Comparison of ENCODE assay signal across 24 cellular contexts in the genomic region with DNA sequence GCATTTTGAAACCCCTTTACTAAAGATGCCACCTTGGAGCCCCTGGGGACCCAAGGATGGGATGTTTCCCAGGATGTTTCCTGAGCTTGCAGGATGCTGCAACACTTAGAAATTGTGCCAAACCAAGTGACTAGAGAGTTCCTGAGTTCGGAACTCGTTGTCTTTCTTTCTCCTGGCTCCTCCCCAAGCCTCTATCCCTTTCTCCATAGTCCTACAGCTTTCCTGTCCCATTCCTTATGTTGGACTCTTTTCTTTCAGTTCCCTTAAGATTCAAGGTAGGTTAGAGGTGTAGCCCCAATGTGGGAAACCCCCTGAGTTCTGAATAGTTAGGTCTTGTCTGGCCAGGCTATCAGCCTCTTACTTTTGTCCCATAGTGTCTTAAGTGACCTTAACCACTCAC. TPM values are rescaled to one million over a fixed set of nuclear protein-coding genes. Genes with fewer than 3 reads are reported as not detected.
DNase-seq lines count a peak whose midpoint lies in the region; ATAC-seq, FAIRE-seq and TF ChIP-seq lines count a peak whose summit lies in the region.
"Had no signal": no experiment of that assay in that cellular context is flagged by ENCODE, and none has a peak within 500 bp of the region (broad histone marks: within the 10 kb centered on the region; RNA-seq: fewer than 3 reads in every experiment).

No MANE protein-coding gene starts in this region.

- H3K27me3 Mint-ChIP-seq in brain (peaks cover 21% of the 10 kb centered on the region), nephron (ENCODE audit: low read depth) (peaks cover 67% of the 10 kb centered on the region)
- no peaks in the 10 kb centered on the region for H3K27me3 Mint-ChIP-seq in CD8-positive, alpha-beta T cell (ENCODE audit: low read depth)

- no peak overlapping the region for H3K4me3 ChIP-seq in CD8-positive, alpha-beta T cell (ENCODE audit: low read depth, low read length)
- H3K4me3 ChIP-seq in smooth muscle cell (no peak overlapping the region), pancreas (no peak overlapping the region)
- H3K4me3 ChIP-seq: SJSA1, thoracic aorta, vagina had no signal

- H3K27ac Mint-ChIP-seq in brain: peak overlapping the region in 4 of 5 experiments; percentile 18 to 95 (median 58)
- H3K27ac Mint-ChIP-seq in nephron: no peak overlapping the region
- no peak overlapping the region for H3K27ac Mint-ChIP-seq in CD8-positive, alpha-beta T cell

- no peaks in the 10 kb centered on the region for H3K9me3 ChIP-seq in CD8-positive, alpha-beta T cell (ENCODE audit: low read length)
- H3K9me3 ChIP-seq in smooth muscle cell (replicated peaks; ENCODE audit: low read depth) (no peaks in the 10 kb centered on the region), pancreas (no peaks in the 10 kb centered on the region)
- H3K9me3 ChIP-seq: SJSA1, thoracic aorta, vagina had no signal

- WGBS in smooth muscle cell (ENCODE audit: low lambda C conversion rate): 68% methylated on average over 2 of the region's 2 CpGs
- 41 to 51% methylated on average over 2 of the region's 2 CpGs for WGBS in pancreas, 2 donors

- no peak for ATAC-seq in omental fat pad (ENCODE audit: low FRiP score)
- no peak for ATAC-seq in CD8-positive, alpha-beta T cell
- no peak for ATAC-seq in pancreas
- ATAC-seq: stimulated activated naive CD8-positive, alpha-beta T cell treated with anti-CD3 and anti-CD28 coated beads, Interleukin-15, Interleukin-2, amounts not matched to agents 100 U/mL and 50 U/mL, for 24 hours had no signal

- CTCF ChIA-PET in CD8-positive, alpha-beta T cell (lab: Charles Lee): no interaction called here

- no peak overlapping the region for H3K4me2 ChIP-seq in smooth muscle cell

- H3K4me3 Mint-ChIP-seq in brain (peak overlapping the region; percentile 89 to 95 (median 93)), nephron (peak overlapping the region; percentile 50 to 67 (median 56))
- H3K4me3 Mint-ChIP-seq in CD8-positive, alpha-beta T cell: no peak overlapping the region

- POLR2A ChIA-PET in CD8-positive, alpha-beta T cell (lab: Charles Lee): no interaction called here

- peaks cover 16% of the 10 kb centered on the region for H3F3A ChIP-seq in smooth muscle cell (ENCODE audit: low read depth)

- H3K27me3 ChIP-seq in CD8-positive, alpha-beta T cell (ENCODE audit: insufficient read depth, low read length): no peaks in the 10 kb centered on the region
- H3K27me3 ChIP-seq in smooth muscle cell (ENCODE audit: low read depth) (peaks cover 12% of the 10 kb centered on the region), pancreas (no peaks in the 10 kb centered on the region)
- H3K27me3 ChIP-seq: vagina had no signal

- intact Hi-C loops in CD8-positive, alpha-beta T cell (cut with DNase I, micrococcal nuclease): loop anchor here in 1 of 2 experiments (2.0 to 5.0 kb wide), 2 partner anchors 144 to 861 kb away; partner anchors contain the start of gene PTGES3
- intact Hi-C loops in pancreas (cut with DNase I): no loop called here

- peaks cover 35% of the 10 kb centered on the region for H3K79me2 ChIP-seq in smooth muscle cell (ENCODE audit: low read depth)

- H3K4me1 Mint-ChIP-seq in brain: peaks cover 77% of the 10 kb centered on the region
- H3K4me1 Mint-ChIP-seq in nephron: peaks cover 31% of the 10 kb centered on the region
- H3K4me1 Mint-ChIP-seq in CD8-positive, alpha-beta T cell (ENCODE audit: low read depth): peaks cover 54% of the 10 kb centered on the region

- H3K36me3 ChIP-seq in CD8-positive, alpha-beta T cell (ENCODE audit: insufficient read depth, low read length): no peaks in the 10 kb centered on the region
- H3K36me3 ChIP-seq in smooth muscle cell (ENCODE audit: low read depth) (no peaks in the 10 kb centered on the region), pancreas (no peaks in the 10 kb centered on the region)
- H3K36me3 ChIP-seq: thoracic aorta, vagina had no signal

- H3K27ac ChIP-seq in CD8-positive, alpha-beta T cell (ENCODE audit: low read depth, low read length): no peak overlapping the region
- no peak overlapping the region for H3K27ac ChIP-seq in smooth muscle cell (ENCODE audit: low read depth)
- H3K27ac ChIP-seq in pancreas: no peak overlapping the region
- H3K27ac ChIP-seq: epithelial cell of prostate, SJSA1, thoracic aorta, vagina had no signal

- TF ChIP-seq CTCF in GM20000 (IDR thresholded peaks at IDR 0.05; ENCODE audit: extremely low read depth, missing control alignments) (no peak), brain (conservative IDR thresholded peaks at IDR 0.05) (no peak), nephron (IDR thresholded peaks at IDR 0.05; ENCODE audit: unreplicated experiment in 3 of 3) (no peak), omental fat pad (IDR thresholded peaks at IDR 0.05) (no peak), smooth muscle cell (IDR thresholded peaks at IDR 0.05; ENCODE audit: borderline replicate concordance, insufficient read depth, poor library complexity, severe bottlenecking) (no peak), pancreas (IDR thresholded peaks at IDR 0.05) (no peak)
- no peak for TF ChIP-seq CTCF in CD8-positive, alpha-beta T cell (IDR thresholded peaks at IDR 0.05)

- no peak overlapping the region for H3K9ac ChIP-seq in smooth muscle cell (ENCODE audit: low read depth)

- peaks cover 27% of the 10 kb centered on the region for H3K4me1 ChIP-seq in CD8-positive, alpha-beta T cell (ENCODE audit: insufficient read depth, low read length)
- H3K4me1 ChIP-seq in smooth muscle cell (ENCODE audit: low read depth) (peaks cover 42% of the 10 kb centered on the region), pancreas (peaks cover 0 to 12% (median 5%) of the 10 kb centered on the region in 3 donors)

- H3K36me3 Mint-ChIP-seq in brain: peaks cover 2% of the 10 kb centered on the region
- no peaks in the 10 kb centered on the region for H3K36me3 Mint-ChIP-seq in nephron (ENCODE audit: low read depth)
- H3K36me3 Mint-ChIP-seq in CD8-positive, alpha-beta T cell: peaks cover 5% of the 10 kb centered on the region

- DNase-seq in GM20000 (ENCODE audit: low spot score) (peak; percentile 42), NCI-H460 (ENCODE audit: extremely low read depth, low read depth) (peak; percentile 32), omental fat pad (ENCODE audit: low spot score) (no peak), smooth muscle cell (lab: John Stamatoyannopoulos, UW; ENCODE audit: unreplicated experiment) (no peak), pancreas (no peak)
- DNase-seq in CD8-positive, alpha-beta T cell: no peak
- DNase-seq: activated CD4-positive, alpha-beta T cell treated with anti-CD3 and anti-CD28 coated beads for 48 hours; activated naive CD4-positive, alpha-beta T cell treated with Interleukin-2 at 50 U/mL for 16 hours; activated T-cell treated with anti-CD3 and anti-CD28 coated beads, Interleukin-2, amount 50 U/mL, for 24 hours; amygdala; H7; kidney; NCI-H1105; NCI-H1930; NCI-H69; stimulated activated naive CD8-positive, alpha-beta T cell treated with anti-CD3 and anti-CD28 coated beads, Interleukin-15, Interleukin-2, amounts not matched to agents 100 U/mL and 50 U/mL, for 24 hours; T-helper 2 cell had no signal

- H2AFZ ChIP-seq in smooth muscle cell (ENCODE audit: low read depth): no peak overlapping the region

- FAIRE-seq in pancreas (lab: Jason Lieb, UNC): no peak
- FAIRE-seq: bronchial epithelial cell, kidney had no signal

- H4K20me1 ChIP-seq in smooth muscle cell (ENCODE audit: low read depth): peaks cover 26% of the 10 kb centered on the region

- H3K9me3 Mint-ChIP-seq in brain: no peaks in the 10 kb centered on the region
- no peaks in the 10 kb centered on the region for H3K9me3 Mint-ChIP-seq in nephron
- no peaks in the 10 kb centered on the region for H3K9me3 Mint-ChIP-seq in CD8-positive, alpha-beta T cell
- H3K9me3 Mint-ChIP-seq: activated T-cell treated with anti-CD3 and anti-CD28 coated beads, Interleukin-2, amount 50 U/mL, for 24 hours had no signal

RNA-seq across cellular contexts. Expression of gene KIF5A, which starts 1.4 kb away (rescaled TPM):
- total RNA-seq in NCI-H460 (2014; rRNA removed; shearing (Covaris generic)): 0.07 and 0.09 TPM in 2 replicates
- 0.08 TPM in 1 of 2 replicates, not detected in the other for polyA plus RNA-seq in NCI-H460 (2014; cell fraction: nucleus; rRNA removed)
- polyA plus RNA-seq in brain (ENCODE audit: insufficient read depth, low read depth, low replicate concordance) (127 TPM), smooth muscle cell (0.34 and 0.53 TPM in 2 replicates), pancreas (1 to 10 TPM in 1 of 2 donors, under 1 TPM in 1; 0.76 to 2.9 TPM)
- total RNA-seq in omental fat pad (under 1 TPM in 2 of 4 donors, not detected in 2; 0.09 to 0.13 TPM), smooth muscle cell (2.2 and 2.8 TPM in 2 replicates), pancreas (under 1 TPM; 0.25 to 0.95 (median 0.47) TPM)
- under 1 TPM; 0.60 to 0.69 TPM for total RNA-seq in CD8-positive, alpha-beta T cell

RNA-seq across cellular contexts. Expression of gene DCTN2, which starts 1.5 kb away (rescaled TPM):
- total RNA-seq in NCI-H460 (2014; rRNA removed; shearing (Covaris generic)): 72.8 and 76.1 TPM in 2 replicates
- polyA plus RNA-seq in NCI-H460 (2014; cell fraction: nucleus; rRNA removed): 173 and 206 TPM in 2 replicates
- polyA plus RNA-seq in brain (ENCODE audit: insufficient read depth, low read depth, low replicate concordance) (370 TPM), smooth muscle cell (119 and 127 TPM in 2 replicates), pancreas (100 to 1,000 TPM in 1 of 2 donors, 10 to 100 TPM in 1; 73.7 to 117 TPM)
- total RNA-seq in omental fat pad (100 to 1,000 TPM in 3 of 4 donors, 10 to 100 TPM in 1; 96.0 to 134 (median 123) TPM), smooth muscle cell (88.0 and 107 TPM in 2 replicates), pancreas (10 to 100 TPM; 54.9 to 66.2 (median 63.5) TPM)
- total RNA-seq in CD8-positive, alpha-beta T cell: 10 to 100 TPM; 39.2 to 43.3 TPM

RNA-seq across cellular contexts. Expression of gene MBD6, which starts 25.9 kb away (rescaled TPM):
- 8.3 and 10.0 TPM in 2 replicates for total RNA-seq in NCI-H460 (2014; rRNA removed; shearing (Covaris generic))
- polyA plus RNA-seq in NCI-H460 (2014; cell fraction: nucleus; rRNA removed): 8.2 and 9.4 TPM in 2 replicates
- 45.2 TPM for polyA plus RNA-seq in brain (ENCODE audit: insufficient read depth, low read depth, low replicate concordance)
- 10 to 100 TPM; 11.8 to 40.2 (median 15.2) TPM for total RNA-seq in omental fat pad
- total RNA-seq in CD8-positive, alpha-beta T cell: 10 to 100 TPM; 52.9 to 70.5 TPM
- total RNA-seq in smooth muscle cell: 3.7 and 9.1 TPM in 2 replicates
- 11.7 and 18.4 TPM in 2 replicates for polyA plus RNA-seq in smooth muscle cell
- total RNA-seq in pancreas: 10 to 100 TPM; 37.4 to 66.1 (median 46.1) TPM
- polyA plus RNA-seq in pancreas: 10 to 100 TPM; 62.9 to 87.1 TPM

RNA-seq across cellular contexts. Expression of gene DDIT3, which starts 28.2 kb away (rescaled TPM):
- total RNA-seq in NCI-H460 (2014; rRNA removed; shearing (Covaris generic)): 194 and 202 TPM in 2 replicates
- polyA plus RNA-seq in NCI-H460 (2014; cell fraction: nucleus; rRNA removed): 94.1 and 121 TPM in 2 replicates
- polyA plus RNA-seq in brain (ENCODE audit: insufficient read depth, low read depth, low replicate concordance) (24.9 TPM), smooth muscle cell (27.8 and 43.5 TPM in 2 replicates), pancreas (10 to 100 TPM; 27.5 to 52.7 TPM)
- total RNA-seq in omental fat pad (10 to 100 TPM; 31.5 to 66.6 (median 35.5) TPM), smooth muscle cell (25.8 and 28.4 TPM in 2 replicates), pancreas (10 to 100 TPM in 2 of 6 donors, 1 to 10 TPM in 4; 8.5 to 45.9 (median 9.0) TPM)
- 100 to 1,000 TPM; 137 to 143 TPM for total RNA-seq in CD8-positive, alpha-beta T cell

RNA-seq across cellular contexts. Expression of gene PIP4K2C, which starts 42.5 kb away (rescaled TPM):
- total RNA-seq in NCI-H460 (2014; rRNA removed; shearing (Covaris generic)): 34.6 and 39.8 TPM in 2 replicates
- 88.6 and 89.7 TPM in 2 replicates for polyA plus RNA-seq in NCI-H460 (2014; cell fraction: nucleus; rRNA removed)
- 43.7 TPM for polyA plus RNA-seq in brain (ENCODE audit: insufficient read depth, low read depth, low replicate concordance)
- total RNA-seq in omental fat pad: 10 to 100 TPM; 16.9 to 21.3 (median 17.6) TPM
- 10 to 100 TPM; 16.4 to 20.1 TPM for total RNA-seq in CD8-positive, alpha-beta T cell
- 39.5 and 53.8 TPM in 2 replicates for total RNA-seq in smooth muscle cell
- 33.3 and 41.1 TPM in 2 replicates for polyA plus RNA-seq in smooth muscle cell
- total RNA-seq in pancreas: 10 to 100 TPM; 11.3 to 17.0 (median 15.4) TPM
- 10 to 100 TPM in 1 of 2 donors, 1 to 10 TPM in 1; 5.3 to 15.9 TPM for polyA plus RNA-seq in pancreas

Comparison
In these comparisons a context has a peak if more than half of its experiments do, and no peak if none do; other contexts are left out.
1. DNase-seq: peak in GM20000 (single experiment) and NCI-H460 (single experiment); none in omental fat pad (single experiment), CD8-positive, alpha-beta T cell (0 of 7), smooth muscle cell (single experiment) and pancreas (0 of 6).
2. H3K27ac Mint-ChIP-seq: peak in brain (4 of 5); none in nephron (0 of 3) and CD8-positive, alpha-beta T cell (single experiment).